In the genomic region with DNA sequence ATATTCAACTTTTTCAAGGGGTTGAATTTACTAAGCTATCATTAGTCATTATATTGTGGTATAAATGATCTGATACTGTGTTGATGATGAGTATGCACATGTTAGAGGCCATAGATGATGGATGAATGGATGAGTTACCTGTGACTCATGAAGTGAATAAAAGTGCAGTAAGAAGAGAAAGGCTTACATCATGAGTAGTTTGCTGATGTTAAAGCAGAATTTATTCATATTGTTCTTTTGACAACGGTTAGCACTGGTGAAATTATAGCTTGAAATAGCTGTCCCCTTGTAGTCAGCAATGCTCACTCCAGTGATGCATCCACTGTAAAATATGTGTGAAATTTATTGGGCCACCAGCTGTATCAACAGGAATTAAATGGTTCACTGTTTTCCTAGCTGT, we compare ENCODE assay signal across 19 cellular contexts.
DNase-seq lines count a peak whose midpoint lies in the region; TF ChIP-seq lines count a peak whose summit lies in the region.
"Had no signal": no experiment of that assay in that cellular context is flagged by ENCODE, and none has a peak within 500 bp of the region (broad histone marks: within the 10 kb centered on the region; RNA-seq: fewer than 3 reads in every experiment).

No MANE protein-coding gene starts in this region.

- peak; percentile 39 for DNase-seq in DMS53 (lab: John Stamatoyannopoulos, UW)
- DNase-seq in DMS53 treated with DMSO at 0.1 percent for 48 hours (lab: John Stamatoyannopoulos, UW; ENCODE audit: unreplicated experiment): no peak
- peak; percentile 25 for DNase-seq in RWPE1 (ENCODE audit: low spot score)
- DNase-seq in fibroblast of mammary gland (ENCODE audit: low read depth): peak; percentile 91
- peak; percentile 56 for DNase-seq in stromal cell of bone marrow (ENCODE audit: low read depth)
- DNase-seq in AML-193 (lab: John Stamatoyannopoulos, UW): no peak
- no peak for DNase-seq in erythroblast (lab: John Stamatoyannopoulos, UW)
- no peak for DNase-seq in OCI-M2 (lab: John Stamatoyannopoulos, UW; ENCODE audit: unreplicated experiment)
- DNase-seq: activated CD4-positive, alpha-beta T cell treated with anti-CD3 and anti-CD28 coated beads, Interleukin-2, amount 10 ng/mL, durations not matched to agents 24 days and 14 days; activated T-cell treated with anti-CD3 and anti-CD28 coated beads, Interleukin-2, amount 50 U/mL, for 48 hours; adrenal gland; Caco-2; NCI-H1694; NCI-H526 treated with DMSO at 0.1 percent for 48 hours; stimulated activated CD4-positive, alpha-beta T cell treated with anti-CD3 and anti-CD28 coated beads, Interleukin-2, amount 100 ng/mL, for 48 hours; trophoblast cell had no signal

- POLR2A ChIA-PET in RWPE1 (lab: Yijun Ruan, JAX; ENCODE audit: low non-redundant PET): no interaction called here

- CTCF ChIA-PET in RWPE1 (lab: Yijun Ruan, JAX): no interaction called here

- no peak overlapping the region for H3K27ac ChIP-seq in RWPE1
- H3K27ac ChIP-seq: 22Rv1, adrenal gland, esophagus muscularis mucosa, right atrium auricular region had no signal

- no peak overlapping the region for H3K4me3 ChIP-seq in fibroblast of mammary gland (ENCODE audit: control insufficient read depth, low read depth, low read length)
- H3K4me3 ChIP-seq: adrenal gland, esophagus muscularis mucosa, right atrium auricular region had no signal

- TF ChIP-seq POLR2A in erythroblast (IDR thresholded peaks at IDR 0.05; ENCODE audit: low read length): no peak

- TF ChIP-seq CTCF in RWPE1 (conservative IDR thresholded peaks at IDR 0.05; ENCODE audit: low read depth) (no peak), fibroblast of mammary gland (conservative IDR thresholded peaks at IDR 0.05; ENCODE audit: control insufficient read depth, insufficient read depth, low read depth, low read length) (no peak)

Comparison
In these comparisons a context has a peak if more than half of its experiments do, and no peak if none do; other contexts are left out.
1. DNase-seq: peak in DMS53 (single experiment), RWPE1 (single experiment), fibroblast of mammary gland (single experiment) and stromal cell of bone marrow (single experiment); none in DMS53 treated with DMSO at 0.1 percent for 48 hours (single experiment), AML-193 (0 of 2), erythroblast (0 of 2) and OCI-M2 (single experiment).